In genomic region chr4:137700072-137700471, GRCh38 we compare ENCODE assay signal across 23 cellular contexts.
A peak's percentile ranks its signal among the peaks of the same experiment; 100 is the strongest.
DNase-seq lines count a peak whose midpoint lies in the region; TF ChIP-seq lines count a peak whose summit lies in the region.
"Had no signal": no experiment of that assay in that cellular context is flagged by ENCODE, and none has a peak within 500 bp of the region (broad histone marks: within the 10 kb centered on the region; RNA-seq: fewer than 3 reads in every experiment).

No MANE protein-coding gene starts in this region.

- no peaks in the 10 kb centered on the region for H3K4me1 Mint-ChIP-seq in activated naive CD8-positive, alpha-beta T cell treated with anti-CD3 and anti-CD28 coated beads for 36 hours
- H3K4me1 Mint-ChIP-seq: naive B cell had no signal

- H3K27ac Mint-ChIP-seq in activated naive CD8-positive, alpha-beta T cell treated with anti-CD3 and anti-CD28 coated beads for 36 hours = no peak overlapping the region
- H3K27ac Mint-ChIP-seq: naive B cell had no signal

- DNase-seq in DMS 273 (lab: John Stamatoyannopoulos, UW; ENCODE audit: unreplicated experiment) = peak; percentile 3
- DNase-seq in DMS 273 treated with DMSO at 0.1 percent for 48 hours (lab: John Stamatoyannopoulos, UW) = no peak
- DNase-seq in astrocyte of the spinal cord (ENCODE audit: low read depth, low spot score) = peak; percentile 79
- DNase-seq in fibroblast of the aortic adventitia (ENCODE audit: low read depth) = peak; percentile 85
- DNase-seq in NCI-H146 treated with DMSO at 0.1 percent for 48 hours (lab: John Stamatoyannopoulos, UW; ENCODE audit: unreplicated experiment) = no peak
- no peak for DNase-seq in activated naive CD8-positive, alpha-beta T cell treated with anti-CD3 and anti-CD28 coated beads for 36 hours
- no peak for DNase-seq in DMS153 treated with DMSO at 0.1 percent for 48 hours (lab: John Stamatoyannopoulos, UW; ENCODE audit: unreplicated experiment)
- DNase-seq: 8988T; activated CD4-positive, alpha-beta T cell treated with anti-CD3 and anti-CD28 coated beads for 4 hours; activated naive CD4-positive, alpha-beta T cell treated with anti-CD3 and anti-CD28 coated beads, Interleukin-2, amount 50 U/mL, for 16 hours; dermis blood vessel endothelial cell; mesenchymal stem cell; MG63; naive B cell; NCI-H1436 treated with DMSO at 0.1 percent for 48 hours; PC-3; SIG-M5; stimulated activated naive CD4-positive, alpha-beta T cell treated with Interleukin-2 at 50 U/mL for 16 hours; transverse colon had no signal

- no peaks in the 10 kb centered on the region for H3K27me3 ChIP-seq in subcutaneous abdominal adipose tissue (ENCODE audit: control insufficient read depth in 5 of 5, insufficient read depth in 4 of 5, low read length in 5 of 5)
- H3K27me3 ChIP-seq: body of pancreas, MG63, transverse colon had no signal

- H3K36me3 ChIP-seq in subcutaneous abdominal adipose tissue (ENCODE audit: control insufficient read depth in 5 of 5, insufficient read depth in 5 of 5, low read length in 5 of 5) = no peaks in the 10 kb centered on the region
- H3K36me3 ChIP-seq: MG63, transverse colon had no signal

- peaks cover 0 to 5% (median 0%) of the 10 kb centered on the region in 5 donors for H3K4me1 ChIP-seq in subcutaneous abdominal adipose tissue (ENCODE audit: control insufficient read depth in 5 of 5, insufficient read depth in 5 of 5, low read length in 5 of 5)
- H3K4me1 ChIP-seq: body of pancreas, parathyroid adenoma had no signal

- no peak overlapping the region for H3K9ac ChIP-seq in subcutaneous abdominal adipose tissue (ENCODE audit: low read length in 5 of 5)
- H3K9ac ChIP-seq: parathyroid adenoma had no signal

- H3K36me3 Mint-ChIP-seq in activated naive CD8-positive, alpha-beta T cell treated with anti-CD3 and anti-CD28 coated beads for 36 hours = no peaks in the 10 kb centered on the region
- H3K36me3 Mint-ChIP-seq: naive B cell had no signal

- H3K27me3 Mint-ChIP-seq in activated naive CD8-positive, alpha-beta T cell treated with anti-CD3 and anti-CD28 coated beads for 36 hours = no peaks in the 10 kb centered on the region
- H3K27me3 Mint-ChIP-seq: naive B cell had no signal

- H3K9me3 Mint-ChIP-seq in activated naive CD8-positive, alpha-beta T cell treated with anti-CD3 and anti-CD28 coated beads for 36 hours = peaks cover 2% of the 10 kb centered on the region

- H3K9me3 ChIP-seq in subcutaneous abdominal adipose tissue (ENCODE audit: control insufficient read depth in 5 of 5, low read length in 5 of 5) = peaks cover 0 to 9% (median 5%) of the 10 kb centered on the region in 5 donors
- H3K9me3 ChIP-seq: body of pancreas, MG63, transverse colon had no signal

- no peak overlapping the region for H3K4me3 Mint-ChIP-seq in activated naive CD8-positive, alpha-beta T cell treated with anti-CD3 and anti-CD28 coated beads for 36 hours
- H3K4me3 Mint-ChIP-seq: naive B cell had no signal

- H3K4me3 ChIP-seq in astrocyte of the spinal cord (ENCODE audit: low read depth, low read length) (no peak overlapping the region), fibroblast of the aortic adventitia (ENCODE audit: low read depth, low read length) (no peak overlapping the region), subcutaneous abdominal adipose tissue (ENCODE audit: low read depth in 1 of 5, low read length in 5 of 5) (peak overlapping the region in 4 of 5 donors; percentile 10 to 49 (median 32))
- H3K4me3 ChIP-seq: body of pancreas, MG63, transverse colon had no signal

- in situ Hi-C loops in astrocyte of the spinal cord (cut with HindIII; ENCODE audit: low sequenced_read_pairs) = no loop called here

- TF ChIP-seq CTCF in astrocyte of the spinal cord (IDR thresholded peaks at IDR 0.05; ENCODE audit: low read depth, low read length) = no peak
- TF ChIP-seq CTCF in fibroblast of the aortic adventitia (IDR thresholded peaks at IDR 0.05; ENCODE audit: insufficient read depth, low read length) = no peak

- no peak overlapping the region for H3K27ac ChIP-seq in subcutaneous abdominal adipose tissue (ENCODE audit: low read depth, low read length)
- H3K27ac ChIP-seq: body of pancreas, HL-60, parathyroid adenoma had no signal

Comparison
In these comparisons a context has a peak if more than half of its experiments do, and no peak if none do; other contexts are left out.
1. DNase-seq: peak in DMS 273 (single experiment), astrocyte of the spinal cord (single experiment) and fibroblast of the aortic adventitia (single experiment); none in DMS 273 treated with DMSO at 0.1 percent for 48 hours (single experiment), NCI-H146 treated with DMSO at 0.1 percent for 48 hours (single experiment), activated naive CD8-positive, alpha-beta T cell treated with anti-CD3 and anti-CD28 coated beads for 36 hours (single experiment) and DMS153 treated with DMSO at 0.1 percent for 48 hours (single experiment).
2. H3K4me3 ChIP-seq: peak in subcutaneous abdominal adipose tissue (4 of 5); none in astrocyte of the spinal cord (single experiment) and fibroblast of the aortic adventitia (single experiment).